In the genomic region with DNA sequence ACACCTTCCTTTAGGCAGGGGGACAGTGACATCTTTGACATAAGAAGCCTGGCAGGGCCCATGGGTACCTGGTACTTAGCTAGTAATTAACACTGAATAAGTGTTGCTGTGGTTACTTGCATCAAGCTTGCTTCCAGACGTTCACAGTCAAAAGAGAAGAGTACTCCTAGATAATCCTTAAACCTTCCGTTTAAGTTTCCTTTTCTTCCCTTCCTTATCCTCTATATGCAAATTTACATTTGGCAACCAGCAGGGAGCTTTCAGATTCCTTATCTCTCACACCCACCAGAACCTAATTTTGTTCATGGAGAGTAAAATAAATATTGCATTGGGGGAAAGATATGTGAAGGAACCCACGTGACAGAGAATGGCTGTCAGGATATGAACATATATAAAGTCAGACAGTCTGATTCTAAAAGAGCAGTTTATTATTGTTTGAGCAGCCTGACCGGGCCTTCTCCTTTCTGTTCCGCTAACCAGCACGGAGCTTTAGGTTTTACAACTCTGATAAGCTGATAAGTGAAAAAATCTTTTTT, we compare ENCODE assay signal across 1 cellular context.
TF ChIP-seq lines count a peak whose summit lies in the region.

No MANE protein-coding gene starts in this region.

TF ChIP-seq in K562, 482 proteins besides CTCF, POLR2A, EP300 and RAD21 (continued from another document and continues in another):
- TF ChIP-seq, protein P1, sequence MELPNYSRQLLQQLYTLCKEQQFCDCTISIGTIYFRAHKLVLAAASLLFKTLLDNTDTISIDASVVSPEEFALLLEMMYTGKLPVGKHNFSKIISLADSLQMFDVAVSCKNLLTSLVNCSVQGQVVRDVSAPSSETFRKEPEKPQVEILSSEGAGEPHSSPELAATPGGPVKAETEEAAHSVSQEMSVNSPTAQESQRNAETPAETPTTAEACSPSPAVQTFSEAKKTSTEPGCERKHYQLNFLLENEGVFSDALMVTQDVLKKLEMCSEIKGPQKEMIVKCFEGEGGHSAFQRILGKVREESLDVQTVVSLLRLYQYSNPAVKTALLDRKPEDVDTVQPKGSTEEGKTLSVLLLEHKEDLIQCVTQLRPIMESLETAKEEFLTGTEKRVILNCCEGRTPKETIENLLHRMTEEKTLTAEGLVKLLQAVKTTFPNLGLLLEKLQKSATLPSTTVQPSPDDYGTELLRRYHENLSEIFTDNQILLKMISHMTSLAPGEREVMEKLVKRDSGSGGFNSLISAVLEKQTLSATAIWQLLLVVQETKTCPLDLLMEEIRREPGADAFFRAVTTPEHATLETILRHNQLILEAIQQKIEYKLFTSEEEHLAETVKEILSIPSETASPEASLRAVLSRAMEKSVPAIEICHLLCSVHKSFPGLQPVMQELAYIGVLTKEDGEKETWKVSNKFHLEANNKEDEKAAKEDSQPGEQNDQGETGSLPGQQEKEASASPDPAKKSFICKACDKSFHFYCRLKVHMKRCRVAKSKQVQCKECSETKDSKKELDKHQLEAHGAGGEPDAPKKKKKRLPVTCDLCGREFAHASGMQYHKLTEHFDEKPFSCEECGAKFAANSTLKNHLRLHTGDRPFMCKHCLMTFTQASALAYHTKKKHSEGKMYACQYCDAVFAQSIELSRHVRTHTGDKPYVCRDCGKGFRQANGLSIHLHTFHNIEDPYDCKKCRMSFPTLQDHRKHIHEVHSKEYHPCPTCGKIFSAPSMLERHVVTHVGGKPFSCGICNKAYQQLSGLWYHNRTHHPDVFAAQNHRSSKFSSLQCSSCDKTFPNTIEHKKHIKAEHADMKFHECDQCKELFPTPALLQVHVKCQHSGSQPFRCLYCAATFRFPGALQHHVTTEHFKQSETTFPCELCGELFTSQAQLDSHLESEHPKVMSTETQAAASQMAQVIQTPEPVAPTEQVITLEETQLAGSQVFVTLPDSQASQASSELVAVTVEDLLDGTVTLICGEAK (IDR thresholded peaks at IDR 0.05): no peak
- TF ChIP-seq, protein P1 (CRISPR knock-in tag; IDR thresholded peaks at IDR 0.05): no peak
- TF ChIP-seq PHB (CRISPR knock-in tag; IDR thresholded peaks at IDR 0.05): no peak
- no peak for TF ChIP-seq MEF2D (tag; conservative IDR thresholded peaks at IDR 0.05; ENCODE audit: low read depth)
- no peak for TF ChIP-seq SAFB (IDR thresholded peaks at IDR 0.05; ENCODE audit: borderline replicate concordance, low read depth, low read length)
- TF ChIP-seq BRCA1 (IDR thresholded peaks at IDR 0.05): no peak
- TF ChIP-seq BRCA1 (CRISPR knock-in tag; IDR thresholded peaks at IDR 0.05): no peak
- no peak for TF ChIP-seq BCL6 (CRISPR knock-in tag; IDR thresholded peaks at IDR 0.05)
- no peak for TF ChIP-seq HOXB6 (CRISPR knock-in tag; IDR thresholded peaks at IDR 0.05; ENCODE audit: borderline replicate concordance)
- TF ChIP-seq TCFL5 (CRISPR knock-in tag; conservative IDR thresholded peaks at IDR 0.05): no peak
- no peak for TF ChIP-seq SMAD2 (IDR thresholded peaks at IDR 0.05; ENCODE audit: low read depth, low read length)
- no peak for TF ChIP-seq ESRRA (IDR thresholded peaks at IDR 0.05; ENCODE audit: borderline replicate concordance, low read depth)
- TF ChIP-seq MECOM (CRISPR knock-in tag; IDR thresholded peaks at IDR 0.05): no peak
- no peak for TF ChIP-seq SAFB2 (IDR thresholded peaks at IDR 0.05; ENCODE audit: borderline replicate concordance, low read depth, low read length, severe bottlenecking)
- TF ChIP-seq, protein P2, sequence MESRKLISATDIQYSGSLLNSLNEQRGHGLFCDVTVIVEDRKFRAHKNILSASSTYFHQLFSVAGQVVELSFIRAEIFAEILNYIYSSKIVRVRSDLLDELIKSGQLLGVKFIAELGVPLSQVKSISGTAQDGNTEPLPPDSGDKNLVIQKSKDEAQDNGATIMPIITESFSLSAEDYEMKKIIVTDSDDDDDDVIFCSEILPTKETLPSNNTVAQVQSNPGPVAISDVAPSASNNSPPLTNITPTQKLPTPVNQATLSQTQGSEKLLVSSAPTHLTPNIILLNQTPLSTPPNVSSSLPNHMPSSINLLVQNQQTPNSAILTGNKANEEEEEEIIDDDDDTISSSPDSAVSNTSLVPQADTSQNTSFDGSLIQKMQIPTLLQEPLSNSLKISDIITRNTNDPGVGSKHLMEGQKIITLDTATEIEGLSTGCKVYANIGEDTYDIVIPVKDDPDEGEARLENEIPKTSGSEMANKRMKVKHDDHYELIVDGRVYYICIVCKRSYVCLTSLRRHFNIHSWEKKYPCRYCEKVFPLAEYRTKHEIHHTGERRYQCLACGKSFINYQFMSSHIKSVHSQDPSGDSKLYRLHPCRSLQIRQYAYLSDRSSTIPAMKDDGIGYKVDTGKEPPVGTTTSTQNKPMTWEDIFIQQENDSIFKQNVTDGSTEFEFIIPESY (CRISPR knock-in tag; IDR thresholded peaks at IDR 0.05): no peak
- TF ChIP-seq, protein P3, sequence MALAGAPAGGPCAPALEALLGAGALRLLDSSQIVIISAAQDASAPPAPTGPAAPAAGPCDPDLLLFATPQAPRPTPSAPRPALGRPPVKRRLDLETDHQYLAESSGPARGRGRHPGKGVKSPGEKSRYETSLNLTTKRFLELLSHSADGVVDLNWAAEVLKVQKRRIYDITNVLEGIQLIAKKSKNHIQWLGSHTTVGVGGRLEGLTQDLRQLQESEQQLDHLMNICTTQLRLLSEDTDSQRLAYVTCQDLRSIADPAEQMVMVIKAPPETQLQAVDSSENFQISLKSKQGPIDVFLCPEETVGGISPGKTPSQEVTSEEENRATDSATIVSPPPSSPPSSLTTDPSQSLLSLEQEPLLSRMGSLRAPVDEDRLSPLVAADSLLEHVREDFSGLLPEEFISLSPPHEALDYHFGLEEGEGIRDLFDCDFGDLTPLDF (CRISPR knock-in tag; IDR thresholded peaks at IDR 0.05): no peak
- TF ChIP-seq, protein P4, sequence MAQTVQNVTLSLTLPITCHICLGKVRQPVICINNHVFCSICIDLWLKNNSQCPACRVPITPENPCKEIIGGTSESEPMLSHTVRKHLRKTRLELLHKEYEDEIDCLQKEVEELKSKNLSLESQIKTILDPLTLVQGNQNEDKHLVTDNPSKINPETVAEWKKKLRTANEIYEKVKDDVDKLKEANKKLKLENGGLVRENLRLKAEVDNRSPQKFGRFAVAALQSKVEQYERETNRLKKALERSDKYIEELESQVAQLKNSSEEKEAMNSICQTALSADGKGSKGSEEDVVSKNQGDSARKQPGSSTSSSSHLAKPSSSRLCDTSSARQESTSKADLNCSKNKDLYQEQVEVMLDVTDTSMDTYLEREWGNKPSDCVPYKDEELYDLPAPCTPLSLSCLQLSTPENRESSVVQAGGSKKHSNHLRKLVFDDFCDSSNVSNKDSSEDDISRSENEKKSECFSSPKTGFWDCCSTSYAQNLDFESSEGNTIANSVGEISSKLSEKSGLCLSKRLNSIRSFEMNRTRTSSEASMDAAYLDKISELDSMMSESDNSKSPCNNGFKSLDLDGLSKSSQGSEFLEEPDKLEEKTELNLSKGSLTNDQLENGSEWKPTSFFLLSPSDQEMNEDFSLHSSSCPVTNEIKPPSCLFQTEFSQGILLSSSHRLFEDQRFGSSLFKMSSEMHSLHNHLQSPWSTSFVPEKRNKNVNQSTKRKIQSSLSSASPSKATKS (CRISPR knock-in tag; IDR thresholded peaks at IDR 0.05): no peak
- peak; percentile 42; the same call in 1 of the 2 replicates for TF ChIP-seq SMARCE1 (IDR thresholded peaks at IDR 0.05)
- no peak for TF ChIP-seq MYNN (IDR thresholded peaks at IDR 0.05)
- TF ChIP-seq MYNN (CRISPR knock-in tag; IDR thresholded peaks at IDR 0.05): no peak
- TF ChIP-seq HIVEP1 (CRISPR knock-in tag; IDR thresholded peaks at IDR 0.05): no peak
- TF ChIP-seq CBX2 (IDR thresholded peaks at IDR 0.05; ENCODE audit: insufficient read depth, low read length, poor library complexity, severe bottlenecking): no peak
- TF ChIP-seq ZNF174 (CRISPR knock-in tag; IDR thresholded peaks at IDR 0.05): no peak
- TF ChIP-seq ZNF146 (CRISPR knock-in tag; IDR thresholded peaks at IDR 0.05; ENCODE audit: unreplicated experiment): no peak
- 0 out of 2 replicates have a peak, but pooled peaks have one; percentile 19 for TF ChIP-seq JUND (IDR thresholded peaks at IDR 0.05; ENCODE audit: borderline replicate concordance, low read depth, low read length)
- TF ChIP-seq JUND (tag; IDR thresholded peaks at IDR 0.05; ENCODE audit: borderline replicate concordance, low read depth, low read length): no peak; the same call in 2 of the 3 replicates
- TF ChIP-seq PHF21A (IDR thresholded peaks at IDR 0.05; ENCODE audit: borderline replicate concordance, low read depth): no peak
- peak; percentile 73 for TF ChIP-seq ARID1B (IDR thresholded peaks at IDR 0.05)
- TF ChIP-seq MCM5 (IDR thresholded peaks at IDR 0.05; ENCODE audit: low read depth): no peak
- no peak for TF ChIP-seq TEAD2 (tag; IDR thresholded peaks at IDR 0.05)
- TF ChIP-seq ZNF41 (CRISPR knock-in tag; conservative IDR thresholded peaks at IDR 0.05): 0 out of 2 replicates have a peak, but pooled peaks have one; percentile 31
- no peak for TF ChIP-seq ZEB2 (IDR thresholded peaks at IDR 0.05)
- TF ChIP-seq NR2C1 (IDR thresholded peaks at IDR 0.05): no peak
- no peak for TF ChIP-seq NR2C1 (tag; IDR thresholded peaks at IDR 0.05)
- no peak for TF ChIP-seq RBM25 (IDR thresholded peaks at IDR 0.05; ENCODE audit: low read depth, low read length, severe bottlenecking)
- TF ChIP-seq, protein P5, sequence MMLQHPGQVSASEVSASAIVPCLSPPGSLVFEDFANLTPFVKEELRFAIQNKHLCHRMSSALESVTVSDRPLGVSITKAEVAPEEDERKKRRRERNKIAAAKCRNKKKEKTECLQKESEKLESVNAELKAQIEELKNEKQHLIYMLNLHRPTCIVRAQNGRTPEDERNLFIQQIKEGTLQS (IDR thresholded peaks at IDR 0.05): peak; percentile 35; the same call in 1 of the 2 replicates
- TF ChIP-seq, protein P5 (CRISPR knock-in tag; conservative IDR thresholded peaks at IDR 0.05): no peak
- no peak for TF ChIP-seq HCFC1 (IDR thresholded peaks at IDR 0.05; ENCODE audit: low read depth, low read length)
- TF ChIP-seq, protein P6, sequence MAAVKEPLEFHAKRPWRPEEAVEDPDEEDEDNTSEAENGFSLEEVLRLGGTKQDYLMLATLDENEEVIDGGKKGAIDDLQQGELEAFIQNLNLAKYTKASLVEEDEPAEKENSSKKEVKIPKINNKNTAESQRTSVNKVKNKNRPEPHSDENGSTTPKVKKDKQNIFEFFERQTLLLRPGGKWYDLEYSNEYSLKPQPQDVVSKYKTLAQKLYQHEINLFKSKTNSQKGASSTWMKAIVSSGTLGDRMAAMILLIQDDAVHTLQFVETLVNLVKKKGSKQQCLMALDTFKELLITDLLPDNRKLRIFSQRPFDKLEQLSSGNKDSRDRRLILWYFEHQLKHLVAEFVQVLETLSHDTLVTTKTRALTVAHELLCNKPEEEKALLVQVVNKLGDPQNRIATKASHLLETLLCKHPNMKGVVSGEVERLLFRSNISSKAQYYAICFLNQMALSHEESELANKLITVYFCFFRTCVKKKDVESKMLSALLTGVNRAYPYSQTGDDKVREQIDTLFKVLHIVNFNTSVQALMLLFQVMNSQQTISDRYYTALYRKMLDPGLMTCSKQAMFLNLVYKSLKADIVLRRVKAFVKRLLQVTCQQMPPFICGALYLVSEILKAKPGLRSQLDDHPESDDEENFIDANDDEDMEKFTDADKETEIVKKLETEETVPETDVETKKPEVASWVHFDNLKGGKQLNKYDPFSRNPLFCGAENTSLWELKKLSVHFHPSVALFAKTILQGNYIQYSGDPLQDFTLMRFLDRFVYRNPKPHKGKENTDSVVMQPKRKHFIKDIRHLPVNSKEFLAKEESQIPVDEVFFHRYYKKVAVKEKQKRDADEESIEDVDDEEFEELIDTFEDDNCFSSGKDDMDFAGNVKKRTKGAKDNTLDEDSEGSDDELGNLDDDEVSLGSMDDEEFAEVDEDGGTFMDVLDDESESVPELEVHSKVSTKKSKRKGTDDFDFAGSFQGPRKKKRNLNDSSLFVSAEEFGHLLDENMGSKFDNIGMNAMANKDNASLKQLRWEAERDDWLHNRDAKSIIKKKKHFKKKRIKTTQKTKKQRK (IDR thresholded peaks at IDR 0.05; ENCODE audit: borderline replicate concordance, low read depth, low read length): no peak
- TF ChIP-seq ETV5 (CRISPR knock-in tag; IDR thresholded peaks at IDR 0.05; ENCODE audit: low read depth): no peak
- TF ChIP-seq MTA2 (IDR thresholded peaks at IDR 0.05; ENCODE audit: low read depth): peak; percentile 34; the same call in 1 of the 2 replicates
- TF ChIP-seq ZNF239 (CRISPR knock-in tag; IDR thresholded peaks at IDR 0.05): peak; percentile 6; the same call in 1 of the 2 replicates
- no peak for TF ChIP-seq ETS2 (tag; IDR thresholded peaks at IDR 0.05; ENCODE audit: borderline replicate concordance, poor library complexity, severe bottlenecking)
- peak; percentile 85 for TF ChIP-seq RAD51 (IDR thresholded peaks at IDR 0.05; ENCODE audit: borderline replicate concordance, low read depth)
